1 cellular context compared by ENCODE assay signal in the genomic region with DNA sequence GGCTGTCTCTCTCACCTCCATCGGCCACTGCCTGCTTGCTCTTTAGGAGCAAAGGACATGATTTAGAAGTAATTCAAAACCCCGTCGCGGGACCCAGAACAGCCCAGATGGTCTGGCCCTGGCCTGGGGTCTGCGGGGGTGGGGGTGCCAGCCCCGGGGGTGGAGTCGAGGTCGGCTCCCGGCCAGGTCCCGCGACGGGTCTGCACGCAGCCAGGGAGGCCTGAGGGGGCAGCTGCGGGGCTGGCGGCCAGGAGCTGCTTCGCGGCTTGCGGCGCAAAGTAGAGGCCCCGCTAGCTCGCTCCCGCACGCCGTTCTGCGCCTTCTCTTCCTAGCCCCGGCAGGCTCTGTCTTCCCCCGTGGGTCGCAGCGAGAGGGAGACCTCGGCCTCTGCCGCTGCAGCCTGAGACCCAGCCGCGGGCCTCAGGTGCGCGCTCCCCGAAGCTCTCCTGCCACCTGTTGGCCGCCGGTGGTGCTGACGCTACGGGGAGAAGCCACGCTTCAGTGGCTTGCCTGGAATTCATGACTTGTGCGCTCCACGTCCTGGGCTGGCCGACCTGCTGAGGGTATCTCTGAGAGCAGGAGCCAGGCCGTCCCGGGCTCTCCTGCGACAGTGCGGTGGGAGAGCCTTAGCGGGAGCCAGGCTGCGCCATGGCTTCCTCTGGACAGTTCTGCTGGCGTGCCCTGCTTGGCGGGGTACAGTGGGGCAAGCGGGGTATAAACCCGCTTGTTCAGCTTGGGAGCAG.
TF ChIP-seq lines count a peak whose summit lies in the region.

No MANE protein-coding gene starts in this region.

TF ChIP-seq in HEK293, 187 proteins besides CTCF, POLR2A, EP300 and RAD21 (continued from another document):
- TF ChIP-seq, protein P1, sequence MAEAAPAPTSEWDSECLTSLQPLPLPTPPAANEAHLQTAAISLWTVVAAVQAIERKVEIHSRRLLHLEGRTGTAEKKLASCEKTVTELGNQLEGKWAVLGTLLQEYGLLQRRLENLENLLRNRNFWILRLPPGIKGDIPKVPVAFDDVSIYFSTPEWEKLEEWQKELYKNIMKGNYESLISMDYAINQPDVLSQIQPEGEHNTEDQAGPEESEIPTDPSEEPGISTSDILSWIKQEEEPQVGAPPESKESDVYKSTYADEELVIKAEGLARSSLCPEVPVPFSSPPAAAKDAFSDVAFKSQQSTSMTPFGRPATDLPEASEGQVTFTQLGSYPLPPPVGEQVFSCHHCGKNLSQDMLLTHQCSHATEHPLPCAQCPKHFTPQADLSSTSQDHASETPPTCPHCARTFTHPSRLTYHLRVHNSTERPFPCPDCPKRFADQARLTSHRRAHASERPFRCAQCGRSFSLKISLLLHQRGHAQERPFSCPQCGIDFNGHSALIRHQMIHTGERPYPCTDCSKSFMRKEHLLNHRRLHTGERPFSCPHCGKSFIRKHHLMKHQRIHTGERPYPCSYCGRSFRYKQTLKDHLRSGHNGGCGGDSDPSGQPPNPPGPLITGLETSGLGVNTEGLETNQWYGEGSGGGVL (tag by site-specific recombination; IDR thresholded peaks at IDR 0.05) = peak; percentile 49; the same call in 1 of the 2 replicates
- TF ChIP-seq, protein P2, sequence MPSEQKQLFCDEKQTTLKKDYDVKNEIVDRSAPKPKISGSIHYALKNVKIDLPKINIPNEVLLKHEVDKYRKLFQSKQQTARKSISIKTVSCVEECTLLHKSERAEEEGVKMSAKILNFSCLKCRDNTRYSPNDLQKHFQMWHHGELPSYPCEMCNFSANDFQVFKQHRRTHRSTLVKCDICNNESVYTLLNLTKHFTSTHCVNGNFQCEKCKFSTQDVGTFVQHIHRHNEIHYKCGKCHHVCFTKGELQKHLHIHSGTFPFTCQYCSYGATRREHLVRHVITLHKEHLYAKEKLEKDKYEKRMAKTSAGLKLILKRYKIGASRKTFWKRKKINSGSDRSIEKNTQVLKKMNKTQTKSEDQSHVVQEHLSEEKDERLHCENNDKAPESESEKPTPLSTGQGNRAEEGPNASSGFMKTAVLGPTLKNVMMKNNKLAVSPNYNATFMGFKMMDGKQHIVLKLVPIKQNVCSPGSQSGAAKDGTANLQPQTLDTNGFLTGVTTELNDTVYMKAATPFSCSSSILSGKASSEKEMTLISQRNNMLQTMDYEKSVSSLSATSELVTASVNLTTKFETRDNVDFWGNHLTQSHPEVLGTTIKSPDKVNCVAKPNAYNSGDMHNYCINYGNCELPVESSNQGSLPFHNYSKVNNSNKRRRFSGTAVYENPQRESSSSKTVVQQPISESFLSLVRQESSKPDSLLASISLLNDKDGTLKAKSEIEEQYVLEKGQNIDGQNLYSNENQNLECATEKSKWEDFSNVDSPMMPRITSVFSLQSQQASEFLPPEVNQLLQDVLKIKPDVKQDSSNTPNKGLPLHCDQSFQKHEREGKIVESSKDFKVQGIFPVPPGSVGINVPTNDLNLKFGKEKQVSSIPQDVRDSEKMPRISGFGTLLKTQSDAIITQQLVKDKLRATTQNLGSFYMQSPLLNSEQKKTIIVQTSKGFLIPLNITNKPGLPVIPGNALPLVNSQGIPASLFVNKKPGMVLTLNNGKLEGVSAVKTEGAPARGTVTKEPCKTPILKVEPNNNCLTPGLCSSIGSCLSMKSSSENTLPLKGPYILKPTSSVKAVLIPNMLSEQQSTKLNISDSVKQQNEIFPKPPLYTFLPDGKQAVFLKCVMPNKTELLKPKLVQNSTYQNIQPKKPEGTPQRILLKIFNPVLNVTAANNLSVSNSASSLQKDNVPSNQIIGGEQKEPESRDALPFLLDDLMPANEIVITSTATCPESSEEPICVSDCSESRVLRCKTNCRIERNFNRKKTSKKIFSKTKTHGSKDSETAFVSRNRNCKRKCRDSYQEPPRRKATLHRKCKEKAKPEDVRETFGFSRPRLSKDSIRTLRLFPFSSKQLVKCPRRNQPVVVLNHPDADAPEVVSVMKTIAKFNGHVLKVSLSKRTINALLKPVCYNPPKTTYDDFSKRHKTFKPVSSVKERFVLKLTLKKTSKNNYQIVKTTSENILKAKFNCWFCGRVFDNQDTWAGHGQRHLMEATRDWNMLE (tag by site-specific recombination; conservative IDR thresholded peaks at IDR 0.05; ENCODE audit: low read depth) = no peak
- TF ChIP-seq, protein P3, sequence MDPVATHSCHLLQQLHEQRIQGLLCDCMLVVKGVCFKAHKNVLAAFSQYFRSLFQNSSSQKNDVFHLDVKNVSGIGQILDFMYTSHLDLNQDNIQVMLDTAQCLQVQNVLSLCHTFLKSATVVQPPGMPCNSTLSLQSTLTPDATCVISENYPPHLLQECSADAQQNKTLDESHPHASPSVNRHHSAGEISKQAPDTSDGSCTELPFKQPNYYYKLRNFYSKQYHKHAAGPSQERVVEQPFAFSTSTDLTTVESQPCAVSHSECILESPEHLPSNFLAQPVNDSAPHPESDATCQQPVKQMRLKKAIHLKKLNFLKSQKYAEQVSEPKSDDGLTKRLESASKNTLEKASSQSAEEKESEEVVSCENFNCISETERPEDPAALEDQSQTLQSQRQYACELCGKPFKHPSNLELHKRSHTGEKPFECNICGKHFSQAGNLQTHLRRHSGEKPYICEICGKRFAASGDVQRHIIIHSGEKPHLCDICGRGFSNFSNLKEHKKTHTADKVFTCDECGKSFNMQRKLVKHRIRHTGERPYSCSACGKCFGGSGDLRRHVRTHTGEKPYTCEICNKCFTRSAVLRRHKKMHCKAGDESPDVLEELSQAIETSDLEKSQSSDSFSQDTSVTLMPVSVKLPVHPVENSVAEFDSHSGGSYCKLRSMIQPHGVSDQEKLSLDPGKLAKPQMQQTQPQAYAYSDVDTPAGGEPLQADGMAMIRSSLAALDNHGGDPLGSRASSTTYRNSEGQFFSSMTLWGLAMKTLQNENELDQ (tag by site-specific recombination; IDR thresholded peaks at IDR 0.05; ENCODE audit: low read depth) = no peak
- TF ChIP-seq, protein P4, sequence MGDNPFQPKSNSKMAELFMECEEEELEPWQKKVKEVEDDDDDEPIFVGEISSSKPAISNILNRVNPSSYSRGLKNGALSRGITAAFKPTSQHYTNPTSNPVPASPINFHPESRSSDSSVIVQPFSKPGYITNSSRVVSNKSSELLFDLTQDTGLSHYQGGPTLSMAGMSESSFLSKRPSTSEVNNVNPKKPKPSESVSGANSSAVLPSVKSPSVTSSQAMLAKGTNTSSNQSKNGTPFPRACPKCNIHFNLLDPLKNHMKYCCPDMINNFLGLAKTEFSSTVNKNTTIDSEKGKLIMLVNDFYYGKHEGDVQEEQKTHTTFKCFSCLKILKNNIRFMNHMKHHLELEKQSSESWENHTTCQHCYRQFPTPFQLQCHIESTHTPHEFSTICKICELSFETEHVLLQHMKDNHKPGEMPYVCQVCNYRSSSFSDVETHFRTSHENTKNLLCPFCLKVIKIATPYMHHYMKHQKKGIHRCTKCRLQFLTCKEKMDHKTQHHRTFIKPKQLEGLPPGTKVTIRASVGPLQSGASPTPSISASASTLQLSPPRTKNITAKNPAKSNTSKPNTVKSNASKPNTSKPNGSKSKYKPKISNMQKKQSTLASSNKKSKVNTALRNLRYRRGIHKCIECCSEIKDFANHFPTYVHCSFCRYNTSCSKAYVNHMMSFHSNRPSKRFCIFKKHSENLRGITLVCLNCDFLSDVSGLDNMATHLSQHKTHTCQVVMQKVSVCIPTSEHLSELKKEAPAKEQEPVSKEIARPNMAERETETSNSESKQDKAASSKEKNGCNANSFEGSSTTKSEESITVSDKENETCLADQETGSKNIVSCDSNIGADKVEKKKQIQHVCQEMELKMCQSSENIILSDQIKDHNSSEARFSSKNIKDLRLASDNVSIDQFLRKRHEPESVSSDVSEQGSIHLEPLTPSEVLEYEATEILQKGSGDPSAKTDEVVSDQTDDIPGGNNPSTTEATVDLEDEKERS (tag by site-specific recombination; IDR thresholded peaks at IDR 0.05) = no peak
- TF ChIP-seq ZSCAN16 (tag by site-specific recombination; IDR thresholded peaks at IDR 0.05) (no peak), SP3 (tag by site-specific recombination; IDR thresholded peaks at IDR 0.05) (peak; percentile 37), OSR2 (tag by site-specific recombination; IDR thresholded peaks at IDR 0.05) (no peak), ZNF175 (tag by site-specific recombination; IDR thresholded peaks at IDR 0.05) (no peak)
- TF ChIP-seq, protein P5, sequence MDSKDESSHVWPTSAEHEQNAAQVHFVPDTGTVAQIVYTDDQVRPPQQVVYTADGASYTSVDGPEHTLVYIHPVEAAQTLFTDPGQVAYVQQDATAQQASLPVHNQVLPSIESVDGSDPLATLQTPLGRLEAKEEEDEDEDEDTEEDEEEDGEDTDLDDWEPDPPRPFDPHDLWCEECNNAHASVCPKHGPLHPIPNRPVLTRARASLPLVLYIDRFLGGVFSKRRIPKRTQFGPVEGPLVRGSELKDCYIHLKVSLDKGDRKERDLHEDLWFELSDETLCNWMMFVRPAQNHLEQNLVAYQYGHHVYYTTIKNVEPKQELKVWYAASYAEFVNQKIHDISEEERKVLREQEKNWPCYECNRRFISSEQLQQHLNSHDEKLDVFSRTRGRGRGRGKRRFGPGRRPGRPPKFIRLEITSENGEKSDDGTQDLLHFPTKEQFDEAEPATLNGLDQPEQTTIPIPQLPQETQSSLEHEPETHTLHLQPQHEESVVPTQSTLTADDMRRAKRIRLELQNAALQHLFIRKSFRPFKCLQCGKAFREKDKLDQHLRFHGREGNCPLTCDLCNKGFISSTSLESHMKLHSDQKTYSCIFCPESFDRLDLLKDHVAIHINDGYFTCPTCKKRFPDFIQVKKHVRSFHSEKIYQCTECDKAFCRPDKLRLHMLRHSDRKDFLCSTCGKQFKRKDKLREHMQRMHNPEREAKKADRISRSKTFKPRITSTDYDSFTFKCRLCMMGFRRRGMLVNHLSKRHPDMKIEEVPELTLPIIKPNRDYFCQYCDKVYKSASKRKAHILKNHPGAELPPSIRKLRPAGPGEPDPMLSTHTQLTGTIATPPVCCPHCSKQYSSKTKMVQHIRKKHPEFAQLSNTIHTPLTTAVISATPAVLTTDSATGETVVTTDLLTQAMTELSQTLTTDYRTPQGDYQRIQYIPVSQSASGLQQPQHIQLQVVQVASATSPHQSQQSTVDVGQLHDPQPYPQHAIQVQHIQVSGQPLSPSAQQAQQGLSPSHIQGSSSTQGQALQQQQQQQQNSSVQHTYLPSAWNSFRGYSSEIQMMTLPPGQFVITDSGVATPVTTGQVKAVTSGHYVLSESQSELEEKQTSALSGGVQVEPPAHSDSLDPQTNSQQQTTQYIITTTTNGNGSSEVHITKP (tag by site-specific recombination; IDR thresholded peaks at IDR 0.05) = peak; percentile 76
